2 cellular contexts compared by ENCODE assay signal in genomic region chr15:85760531-85761371, GRCh38.
TF ChIP-seq lines count a peak whose summit lies in the region.

No MANE protein-coding gene starts in this region.

TF ChIP-seq in SK-N-SH, 30 proteins besides CTCF, POLR2A, EP300 and RAD21 (continued from another document):
- TF ChIP-seq ZBTB33 (IDR thresholded peaks at IDR 0.05; ENCODE audit: borderline replicate concordance, low read depth) (no peak), REST (IDR thresholded peaks at IDR 0.05; ENCODE audit: low read depth, low read length) (no peak), PBX3 (IDR thresholded peaks at IDR 0.05) (no peak), RXRA (IDR thresholded peaks at IDR 0.05; ENCODE audit: borderline replicate concordance, low read depth) (no peak), SMC3 (IDR thresholded peaks at IDR 0.05; ENCODE audit: low read depth, low read length) (no peak), MAX (IDR thresholded peaks at IDR 0.05; ENCODE audit: low read depth) (no peak), EZH2phosphoT487 (IDR thresholded peaks at IDR 0.05; ENCODE audit: borderline replicate concordance, low read depth) (no peak), MXI1 (IDR thresholded peaks at IDR 0.05; ENCODE audit: low read depth, low read length) (no peak), USF2 (IDR thresholded peaks at IDR 0.05; ENCODE audit: borderline replicate concordance, low read depth, low read length) (no peak)

TF ChIP-seq in SK-N-SH treated with all-trans-retinoic acid at 6 μM for 48 hours, 23 proteins besides CTCF, POLR2A, EP300 and RAD21 (continued from another document):
- no peak for TF ChIP-seq CSRNP3 (CRISPR knock-in tag; IDR thresholded peaks at IDR 0.05)
- no peak for TF ChIP-seq GLIS3 (CRISPR knock-in tag; IDR thresholded peaks at IDR 0.05)
- TF ChIP-seq TOX (CRISPR knock-in tag; IDR thresholded peaks at IDR 0.05; ENCODE audit: borderline replicate concordance), result no peak
- TF ChIP-seq ARNTL (CRISPR knock-in tag; IDR thresholded peaks at IDR 0.05; ENCODE audit: borderline replicate concordance, low read depth), result no peak
